ENCODE assay signal across 8 cellular contexts in genomic region chr18:48675330-48675761, GRCh38.
DNase-seq lines count a peak whose midpoint lies in the region; ATAC-seq and TF ChIP-seq lines count a peak whose summit lies in the region.

No MANE protein-coding gene starts in this region.

- H3K4me3 ChIP-seq in gastroesophageal sphincter (no peak overlapping the region), ovary (no peak overlapping the region), thyroid gland (replicated peaks in 1 of 3) (no peak overlapping the region)

- H3K36me3 ChIP-seq in gastroesophageal sphincter (peaks cover 0 to 36% of the 10 kb centered on the region in 2 donors), ovary (peaks cover 6% of the 10 kb centered on the region), thyroid gland (peaks cover 8 to 11% of the 10 kb centered on the region in 2 donors)

- no peak overlapping the region for H3K27ac ChIP-seq in gastroesophageal sphincter
- no peak overlapping the region for H3K27ac ChIP-seq in ovary
- H3K27ac ChIP-seq in thyroid gland = no peak overlapping the region

- H3K9me3 ChIP-seq in gastroesophageal sphincter (peaks cover 0 to 11% (median 0%) of the 10 kb centered on the region in 3 donors), ovary (peaks cover 0 to 6% of the 10 kb centered on the region in 2 donors), thyroid gland (no peaks in the 10 kb centered on the region)

- intact Hi-C loops in ovary (cut with DNase I) = loop anchor here (5.0 to 10.0 kb wide), 6 partner anchors 99 to 819 kb away; partner anchors contain the start of genes SMAD7 (in 2 of the 4), C18orf32 (in 1 of the 4) and RPL17 (in 1 of the 4)
- intact Hi-C loops in thyroid gland (cut with DNase I) = loop anchor here (10.0 kb wide), 3 partner anchors 369 to 769 kb away; no protein-coding TSS in a partner anchor

- H3K4me1 ChIP-seq in gastroesophageal sphincter (peaks cover 0 to 57% (median 10%) of the 10 kb centered on the region in 3 donors), ovary (ENCODE audit: insufficient read depth) (peaks cover 6% of the 10 kb centered on the region), thyroid gland (peaks cover 6 to 23% of the 10 kb centered on the region in 2 donors)

- TF ChIP-seq POLR2A in gastroesophageal sphincter (IDR thresholded peaks at IDR 0.05) (no peak), ovary (IDR thresholded peaks at IDR 0.05) (no peak), thyroid gland (IDR thresholded peaks at IDR 0.05) (no peak)

- TF ChIP-seq EP300 in gastroesophageal sphincter (IDR thresholded peaks at IDR 0.05) (no peak), ovary (IDR thresholded peaks at IDR 0.05) (no peak)

- TF ChIP-seq CTCF in gastroesophageal sphincter (IDR thresholded peaks at IDR 0.05) (peak; percentile 79 to 95 (median 93)), ovary (IDR thresholded peaks at IDR 0.05) (peak; percentile 77 to 86 (median 83)), thyroid gland (IDR thresholded peaks at IDR 0.05) (peak; percentile 71 to 97 (median 94))

- ATAC-seq in GM21576 (IDR thresholded peaks at IDR 0.05; ENCODE audit: unreplicated experiment) (peak; percentile 80), gastroesophageal sphincter (peak; percentile 87)

- H3K27me3 ChIP-seq in gastroesophageal sphincter = no peaks in the 10 kb centered on the region
- no peaks in the 10 kb centered on the region for H3K27me3 ChIP-seq in ovary
- H3K27me3 ChIP-seq in thyroid gland = no peaks in the 10 kb centered on the region

- 0% methylated on average over 1 of the region's 10 CpGs; no CpG with 5 or more reads in 1 of the 2 donors for WGBS in gastroesophageal sphincter (ENCODE audit: low coverage in 1 of 2), 2 donors
- WGBS in ovary, 3 donors = 15 to 18% (median 16%) methylated on average over 10 of the region's 10 CpGs
- 0 to 9% methylated on average over 5 to 8 of the region's 10 CpGs for WGBS in thyroid gland, 2 donors

- DNase-seq in DMS79 treated with DMSO at 0.1 percent for 48 hours (lab: John Stamatoyannopoulos, UW) (peak; percentile 58), KG1 (lab: John Stamatoyannopoulos, UW) (peak; percentile 76), SHP77 treated with DMSO at 0.1 percent for 48 hours (lab: John Stamatoyannopoulos, UW) (peak; percentile 70), ovary (peak; percentile 77 to 90 (median 88)), thyroid gland (peak; percentile 88 to 92)
- peak; percentile 92 for DNase-seq in activated effector memory CD4-positive, alpha-beta T cell treated with anti-CD3 and anti-CD28 coated beads, Interleukin-2, amount 50 U/mL, for 16 hours
